In the genomic region with DNA sequence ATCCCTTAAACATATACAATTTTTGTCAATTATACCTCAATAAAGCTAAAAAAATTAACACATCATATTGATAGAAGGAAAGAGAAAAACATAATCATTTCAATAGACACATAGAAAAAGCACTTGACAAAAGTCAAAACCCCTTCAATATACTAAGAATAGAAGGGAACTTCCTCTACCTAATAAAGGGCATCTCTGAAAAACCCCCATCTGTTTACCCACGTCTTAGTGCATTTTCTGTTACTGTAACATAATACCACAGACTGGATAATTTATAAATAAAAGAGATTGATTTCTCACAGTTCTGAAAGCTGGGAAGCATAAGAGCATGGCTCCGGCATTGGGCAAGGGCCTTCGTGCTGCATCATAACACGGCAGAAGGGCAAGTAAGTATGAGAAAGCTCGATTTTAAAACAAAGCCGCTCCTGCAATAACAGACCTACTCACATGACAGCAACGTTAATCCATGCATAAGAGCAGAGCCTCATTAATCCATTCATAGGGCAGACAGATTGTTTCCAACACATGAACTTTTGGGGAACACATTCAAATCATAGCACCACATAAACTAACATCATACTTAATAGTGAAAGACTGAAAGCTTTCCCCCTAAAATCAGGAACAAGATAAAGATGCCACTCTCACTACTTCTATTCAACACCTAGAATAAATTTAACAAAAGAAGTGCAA, we compare ENCODE assay signal across 17 cellular contexts.
A peak's percentile ranks its signal among the peaks of the same experiment; 100 is the strongest.
DNase-seq lines count a peak whose midpoint lies in the region; ATAC-seq lines count a peak whose summit lies in the region.
"Had no signal": no experiment of that assay in that cellular context is flagged by ENCODE, and none has a peak within 500 bp of the region (broad histone marks: within the 10 kb centered on the region; RNA-seq: fewer than 3 reads in every experiment).

No MANE protein-coding gene starts in this region.

- peak in 1 of 2 donors; percentile 1 for DNase-seq in memory B cell (ENCODE audit: low spot score in 2 of 2)
- DNase-seq in NCI-H187 (lab: John Stamatoyannopoulos, UW) = no peak
- DNase-seq in T-helper 1 cell = no peak
- DNase-seq: activated CD4-positive, alpha-beta T cell treated with anti-CD3 and anti-CD28 coated beads, Interleukin-2, amount 10 ng/mL, durations not matched to agents 24 days and 14 days; activated naive CD4-positive, alpha-beta T cell treated with anti-CD3 and anti-CD28 coated beads for 36 hours; endodermal cell; GDM1; heart left ventricle; lower lobe of right lung; naive thymus-derived CD8-positive, alpha-beta T cell; NCI-H146; OCI-M1 had no signal

- ATAC-seq in GM18502 (IDR thresholded peaks at IDR 0.05; ENCODE audit: poor library complexity, unreplicated experiment) (peak; percentile 74), GM21619 (IDR thresholded peaks at IDR 0.05; ENCODE audit: unreplicated experiment) (peak; percentile 81), HG03520 (IDR thresholded peaks at IDR 0.05; ENCODE audit: unreplicated experiment) (peak; percentile 41), memory B cell (ENCODE audit: low read depth) (peak; percentile 93), HG03469 (IDR thresholded peaks at IDR 0.05; ENCODE audit: unreplicated experiment) (no peak), GM19023 (IDR thresholded peaks at IDR 0.05; ENCODE audit: unreplicated experiment) (no peak)
- ATAC-seq: heart left ventricle; lower lobe of right lung; naive thymus-derived CD8-positive, alpha-beta T cell had no signal

- peaks cover 12% of the 10 kb centered on the region for H3K4me1 Mint-ChIP-seq in memory B cell
- H3K4me1 Mint-ChIP-seq: endodermal cell had no signal

- no peaks in the 10 kb centered on the region for H3K9me3 Mint-ChIP-seq in memory B cell
- H3K9me3 Mint-ChIP-seq: activated CD4-positive, alpha-beta T cell treated with anti-CD3 and anti-CD28 coated beads, Interleukin-2, amount 10 ng/mL, durations not matched to agents 24 days and 14 days; activated naive CD4-positive, alpha-beta T cell treated with anti-CD3 and anti-CD28 coated beads for 36 hours; naive thymus-derived CD8-positive, alpha-beta T cell had no signal

- no peaks in the 10 kb centered on the region for H3K27me3 Mint-ChIP-seq in memory B cell
- H3K27me3 Mint-ChIP-seq: activated CD4-positive, alpha-beta T cell treated with anti-CD3 and anti-CD28 coated beads, Interleukin-2, amount 10 ng/mL, durations not matched to agents 24 days and 14 days; naive thymus-derived CD8-positive, alpha-beta T cell had no signal

- H3K4me3 Mint-ChIP-seq in memory B cell = peak overlapping the region; percentile 67
- H3K4me3 Mint-ChIP-seq: activated CD4-positive, alpha-beta T cell treated with anti-CD3 and anti-CD28 coated beads, Interleukin-2, amount 10 ng/mL, durations not matched to agents 24 days and 14 days; activated naive CD4-positive, alpha-beta T cell treated with anti-CD3 and anti-CD28 coated beads for 36 hours; endodermal cell had no signal

- H3K36me3 Mint-ChIP-seq in memory B cell = no peaks in the 10 kb centered on the region

- H3K27ac Mint-ChIP-seq in memory B cell = peak overlapping the region; percentile 88
- H3K27ac Mint-ChIP-seq: activated CD4-positive, alpha-beta T cell treated with anti-CD3 and anti-CD28 coated beads, Interleukin-2, amount 10 ng/mL, durations not matched to agents 24 days and 14 days; activated naive CD4-positive, alpha-beta T cell treated with anti-CD3 and anti-CD28 coated beads for 36 hours; endodermal cell had no signal

Comparison
In these comparisons a context has a peak if more than half of its experiments do, and no peak if none do; other contexts are left out.
1. ATAC-seq: peak in GM18502 (single experiment), GM21619 (single experiment), HG03520 (single experiment) and memory B cell (single experiment); none in HG03469 (single experiment) and GM19023 (single experiment).